7 cellular contexts compared by ENCODE assay signal in the genomic region with DNA sequence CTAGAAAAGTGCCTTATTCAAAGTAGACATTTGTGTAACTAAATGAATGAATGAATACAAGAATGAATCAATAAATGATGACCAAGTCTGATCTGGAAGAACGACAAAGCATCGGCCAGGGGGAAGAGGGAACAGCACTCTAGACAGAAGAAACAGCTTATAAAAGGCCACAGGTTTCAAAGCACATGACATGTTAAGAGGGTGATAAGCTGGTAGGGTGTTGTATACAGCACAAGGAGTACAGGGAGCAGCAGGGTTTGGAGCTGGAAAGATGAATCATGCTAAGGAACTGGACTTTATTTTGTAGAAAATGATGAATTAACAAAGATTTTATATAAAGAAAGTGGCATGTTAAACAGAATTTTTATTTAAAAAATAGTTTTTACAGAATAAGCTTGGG.
"Had no signal": no experiment of that assay in that cellular context is flagged by ENCODE, and none has a peak within 500 bp of the region (broad histone marks: within the 10 kb centered on the region; RNA-seq: fewer than 3 reads in every experiment).

No MANE protein-coding gene starts in this region.

- ATAC-seq: GM23338 had no signal

- H3K4me3 ChIP-seq: GM23338 had no signal

- DNase-seq: H9, HCEC 1CT, IMR-90 had no signal

- H3K4me2 ChIP-seq: GM23338 had no signal

- FAIRE-seq: H1, H54, HTR-8/SVneo had no signal

- H2AFZ ChIP-seq: GM23338 had no signal
